In genomic region chr6:13924949-13925881, GRCh38 we compare ENCODE assay signal across 9 cellular contexts. TPM values are rescaled to one million over a fixed set of nuclear protein-coding genes. Genes with fewer than 3 reads are reported as not detected.
A peak's percentile ranks its signal among the peaks of the same experiment; 100 is the strongest.
DNase-seq lines count a peak whose midpoint lies in the region; ATAC-seq, FAIRE-seq and TF ChIP-seq lines count a peak whose summit lies in the region.
"Had no signal": no experiment of that assay in that cellular context is flagged by ENCODE, and none has a peak within 500 bp of the region (broad histone marks: within the 10 kb centered on the region; RNA-seq: fewer than 3 reads in every experiment).

Gene RNF182 (plus strand): TSS chr6:13924952. CDS start chr6:13977120, 52,168 bp downstream.

- peaks cover 69% of the 10 kb centered on the region for H3K27me3 Mint-ChIP-seq in CD4-positive, CD25-positive, alpha-beta regulatory T cell
- peaks cover 14% of the 10 kb centered on the region for H3K27me3 Mint-ChIP-seq in endothelial cell (ENCODE audit: unreplicated experiment)
- peaks cover 69% of the 10 kb centered on the region for H3K27me3 Mint-ChIP-seq in nephron (ENCODE audit: low read depth)

- H3K36me3 Mint-ChIP-seq in CD4-positive, CD25-positive, alpha-beta regulatory T cell, result no peaks in the 10 kb centered on the region
- no peaks in the 10 kb centered on the region for H3K36me3 Mint-ChIP-seq in endothelial cell (ENCODE audit: low read depth, unreplicated experiment)
- no peaks in the 10 kb centered on the region for H3K36me3 Mint-ChIP-seq in nephron (ENCODE audit: low read depth)

- H3K9me3 ChIP-seq in CD4-positive, CD25-positive, alpha-beta regulatory T cell (ENCODE audit: control insufficient read depth in 2 of 2, low read length in 2 of 2), result peaks cover 0 to 6% of the 10 kb centered on the region in 2 experiments
- no peaks in the 10 kb centered on the region for H3K9me3 ChIP-seq in HEK293 (ENCODE audit: control insufficient read depth, insufficient read depth, low read depth, low read length)
- no peaks in the 10 kb centered on the region for H3K9me3 ChIP-seq in WERI-Rb-1 (ENCODE audit: severe bottlenecking)

- TF ChIP-seq CTCF in HEK293 (tag by site-specific recombination; IDR thresholded peaks at IDR 0.05) (no peak), WERI-Rb-1 (IDR thresholded peaks at IDR 0.05; ENCODE audit: low read depth, low read length) (no peak), endothelial cell (IDR thresholded peaks at IDR 0.05; ENCODE audit: unreplicated experiment) (no peak), nephron (IDR thresholded peaks at IDR 0.05; ENCODE audit: unreplicated experiment in 3 of 3) (no peak)

- peak within 1 kb of the TSS; percentile 62 to 89 (median 82) for H3K4me3 Mint-ChIP-seq in CD4-positive, CD25-positive, alpha-beta regulatory T cell
- H3K4me3 Mint-ChIP-seq in endothelial cell (ENCODE audit: unreplicated experiment) (peak within 1 kb of the TSS; percentile 92), nephron (peak within 1 kb of the TSS; percentile 87 to 93 (median 91))

- CTCF ChIA-PET in HEK293 (lab: Yijun Ruan, JAX), result interaction anchor here (1.1 to 7.7 kb wide), 6 partner anchors 9 to 122 kb away, joined by 4 to 94 read pairs (median 4); no protein-coding TSS in a partner anchor

- H3K36me3 ChIP-seq in CD4-positive, CD25-positive, alpha-beta regulatory T cell (ENCODE audit: control insufficient read depth, insufficient read depth, low read length), result no peaks in the 10 kb centered on the region
- H3K36me3 ChIP-seq in HEK293 (ENCODE audit: control insufficient read depth in 2 of 2, insufficient read depth in 1 of 2, low read length in 2 of 2), result no peaks in the 10 kb centered on the region
- no peaks in the 10 kb centered on the region for H3K36me3 ChIP-seq in WERI-Rb-1

- peaks cover 16% of the 10 kb centered on the region for H3K4me1 ChIP-seq in CD4-positive, CD25-positive, alpha-beta regulatory T cell (ENCODE audit: control insufficient read depth, insufficient read depth, low read length, poor library complexity, severe bottlenecking)
- H3K4me1 ChIP-seq in HEK293 (ENCODE audit: control insufficient read depth, insufficient read depth, low read length), result no peaks in the 10 kb centered on the region

- H3K4me3 ChIP-seq in CD4-positive, CD25-positive, alpha-beta regulatory T cell (ENCODE audit: low read depth, low read length), result peak within 1 kb of the TSS; percentile 42
- peak within 1 kb of the TSS; percentile 73 for H3K4me3 ChIP-seq in HEK293 (ENCODE audit: low read depth, low read length)
- H3K4me3 ChIP-seq in WERI-Rb-1 (ENCODE audit: low read depth, low read length), result peak within 1 kb of the TSS; percentile 50

- FAIRE-seq in urothelium cell line (lab: Jason Lieb, UNC), result no peak

- peak in 1 of 3 donors; percentile 38 for DNase-seq in CD4-positive, CD25-positive, alpha-beta regulatory T cell
- DNase-seq in WERI-Rb-1, result no peak
- DNase-seq in endothelial cell (ENCODE audit: low spot score), result no peak
- no peak for DNase-seq in urothelium cell line (ENCODE audit: low spot score)
- DNase-seq in DMS153 treated with DMSO at 0.1 percent for 48 hours (lab: John Stamatoyannopoulos, UW; ENCODE audit: unreplicated experiment), result no peak
- no peak for DNase-seq in amniotic stem cell (lab: John Stamatoyannopoulos, UW)

- peaks cover 12 to 15% (median 13%) of the 10 kb centered on the region in 4 donors for H3K4me1 Mint-ChIP-seq in CD4-positive, CD25-positive, alpha-beta regulatory T cell
- H3K4me1 Mint-ChIP-seq in endothelial cell (ENCODE audit: unreplicated experiment) (peaks cover 12% of the 10 kb centered on the region), nephron (peaks cover 14% of the 10 kb centered on the region)

- peak within 1 kb of the TSS in 1 of 3 donors; percentile 65 for H3K27ac Mint-ChIP-seq in CD4-positive, CD25-positive, alpha-beta regulatory T cell
- H3K27ac Mint-ChIP-seq in endothelial cell (ENCODE audit: unreplicated experiment), result peak within 1 kb of the TSS; percentile 42
- peak within 1 kb of the TSS; percentile 41 to 68 (median 45) for H3K27ac Mint-ChIP-seq in nephron

- POLR2A ChIA-PET in HEK293 (lab: Yijun Ruan, JAX), result interaction anchor here (0.6 to 2.5 kb wide), 7 partner anchors 11 to 147 kb away, joined by 3 to 15 read pairs (median 5); partner anchors contain the start of gene MCUR1

- no peak within 1 kb of the TSS for H3K27ac ChIP-seq in CD4-positive, CD25-positive, alpha-beta regulatory T cell (ENCODE audit: insufficient read depth, low read length, poor library complexity, severe bottlenecking)
- peak within 1 kb of the TSS; percentile 40 for H3K27ac ChIP-seq in HEK293 (ENCODE audit: extremely low read depth, low read depth, low read length)
- H3K27ac ChIP-seq in WERI-Rb-1, result peak within 1 kb of the TSS; percentile 48
- H3K27ac ChIP-seq: KMS-11 had no signal

- peaks cover 0 to 9% (median 0%) of the 10 kb centered on the region in 7 donors for H3K9me3 Mint-ChIP-seq in CD4-positive, CD25-positive, alpha-beta regulatory T cell
- H3K9me3 Mint-ChIP-seq in endothelial cell (ENCODE audit: unreplicated experiment) (no peaks in the 10 kb centered on the region), nephron (no peaks in the 10 kb centered on the region)

- H3K27me3 ChIP-seq in CD4-positive, CD25-positive, alpha-beta regulatory T cell (ENCODE audit: control insufficient read depth, insufficient read depth, low read length), result peaks cover 59% of the 10 kb centered on the region
- H3K27me3 ChIP-seq in WERI-Rb-1 (ENCODE audit: insufficient read depth, low read depth, severe bottlenecking), result no peaks in the 10 kb centered on the region

- ATAC-seq in CD4-positive, CD25-positive, alpha-beta regulatory T cell (ENCODE audit: low read depth in 2 of 2), result peak in 1 of 2 donors; percentile 61

TF ChIP-seq in HEK293, 187 proteins besides CTCF, POLR2A, EP300 and RAD21:
- TF ChIP-seq ZNF10 (tag by site-specific recombination; IDR thresholded peaks at IDR 0.05) (peak; percentile 26; the same call in 1 of the 2 replicates), ZNF544 (tag by site-specific recombination; IDR thresholded peaks at IDR 0.05) (no peak), GLIS2 (tag by site-specific recombination; IDR thresholded peaks at IDR 0.05) (no peak), ZBTB8A (tag by site-specific recombination; IDR thresholded peaks at IDR 0.05) (peak; percentile 80), ZNF175 (tag by site-specific recombination; IDR thresholded peaks at IDR 0.05) (no peak), ZNF626 (tag by site-specific recombination; IDR thresholded peaks at IDR 0.05) (no peak), ZNF155 (tag by site-specific recombination; IDR thresholded peaks at IDR 0.05) (no peak), PRDM1 (tag by site-specific recombination; IDR thresholded peaks at IDR 0.05) (peak; percentile 65), ZNF223 (tag by site-specific recombination; IDR thresholded peaks at IDR 0.05) (no peak), ZNF660 (tag by site-specific recombination; IDR thresholded peaks at IDR 0.05) (0 out of 2 replicates have a peak, but pooled peaks have one; percentile 8), ZNF335 (tag by site-specific recombination; conservative IDR thresholded peaks at IDR 0.05) (peak; percentile 51), ZNF571 (tag by site-specific recombination; IDR thresholded peaks at IDR 0.05) (no peak), ZBTB17 (tag by site-specific recombination; IDR thresholded peaks at IDR 0.05) (peak; percentile 65), ZNF558 (tag by site-specific recombination; IDR thresholded peaks at IDR 0.05) (no peak), HIC1 (tag by site-specific recombination; IDR thresholded peaks at IDR 0.05) (no peak), ZBTB26 (tag by site-specific recombination; optimal IDR thresholded peaks at IDR 0.05) (peak; percentile 22)

RNA-seq across cellular contexts. Expression of gene RNF182, which starts in this region (rescaled TPM):
- total RNA-seq in CD4-positive, CD25-positive, alpha-beta regulatory T cell, result not detected
- not detected for polyA plus RNA-seq in CD4-positive, CD25-positive, alpha-beta regulatory T cell
- 2.7 TPM for total RNA-seq in endothelial cell (ENCODE audit: unreplicated experiment)
